ENCODE assay signal across 9 cellular contexts in the genomic region with DNA sequence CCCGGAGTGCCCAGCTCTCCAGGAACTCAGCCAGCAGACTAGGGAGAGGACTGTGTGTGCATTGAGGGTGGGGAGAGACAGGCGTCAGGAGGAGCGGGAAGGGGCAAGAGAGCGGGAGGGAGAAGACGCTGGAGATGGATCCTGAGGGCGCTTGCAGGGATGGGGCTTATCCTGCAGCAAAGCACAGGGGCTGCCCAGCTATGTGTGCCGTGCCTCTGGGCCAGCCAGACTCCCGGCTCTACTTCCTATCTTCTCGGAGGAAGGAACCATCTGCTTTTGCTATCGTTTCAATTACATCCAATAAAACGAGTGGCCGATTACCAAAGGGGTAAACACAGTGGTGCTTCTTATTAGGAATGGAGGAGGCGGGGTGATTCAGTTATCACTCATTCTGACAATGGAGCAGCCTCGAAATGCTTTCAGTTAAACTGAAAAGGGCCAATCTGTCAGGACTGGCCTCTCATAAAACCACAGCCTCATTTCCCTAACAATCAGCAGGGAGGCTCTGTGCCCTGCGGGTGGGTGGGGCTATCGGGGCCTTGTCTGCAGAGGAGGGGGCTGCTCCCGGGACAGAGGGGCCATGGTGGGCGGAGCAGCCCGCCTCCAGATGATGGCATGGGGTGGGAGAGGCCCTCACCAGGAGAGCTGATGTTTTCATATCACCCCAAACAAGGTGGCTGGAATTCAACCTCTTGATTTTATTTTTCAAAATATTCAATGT.
DNase-seq lines count a peak whose midpoint lies in the region; ATAC-seq, FAIRE-seq and TF ChIP-seq lines count a peak whose summit lies in the region.
"Had no signal": no experiment of that assay in that cellular context is flagged by ENCODE, and none has a peak within 500 bp of the region (broad histone marks: within the 10 kb centered on the region; RNA-seq: fewer than 3 reads in every experiment).

No MANE protein-coding gene starts in this region.

- H3K4me1 ChIP-seq in Loucy (ENCODE audit: insufficient read depth, low read length, poor library complexity, severe bottlenecking) (peaks cover 33% of the 10 kb centered on the region), keratinocyte (ENCODE audit: control insufficient read depth, extremely low read depth, insufficient read depth, low read length) (no peaks in the 10 kb centered on the region)

- H3F3A ChIP-seq in Loucy (ENCODE audit: low read depth) = no peaks in the 10 kb centered on the region

- H3K4me2 ChIP-seq in Loucy (ENCODE audit: low read depth, low read length, poor library complexity, severe bottlenecking) (peak overlapping the region; percentile 40), keratinocyte (ENCODE audit: control insufficient read depth, extremely low read depth, insufficient read depth, low read depth, low read length) (no peak overlapping the region)

- dilution Hi-C loops in keratinocyte (cut with MboI; ENCODE audit: extremely low pct_ligation_motif_present, low sequenced_read_pairs) = no loop called here

- no peak for ATAC-seq in GM19023 (IDR thresholded peaks at IDR 0.05; ENCODE audit: unreplicated experiment)

- H4K20me1 ChIP-seq in Loucy (ENCODE audit: insufficient read depth, low read length, poor library complexity, severe bottlenecking) (no peaks in the 10 kb centered on the region), keratinocyte (ENCODE audit: control insufficient read depth, extremely low read depth, insufficient read depth, low read length) (no peaks in the 10 kb centered on the region)

- H3K79me2 ChIP-seq in Loucy (ENCODE audit: insufficient read depth, low read length) (no peaks in the 10 kb centered on the region), keratinocyte (ENCODE audit: control insufficient read depth, insufficient read depth, low read length) (no peaks in the 10 kb centered on the region)

- no peaks in the 10 kb centered on the region for H3K27me3 ChIP-seq in Loucy (ENCODE audit: insufficient read depth, low read length, poor library complexity, severe bottlenecking)
- no peaks in the 10 kb centered on the region for H3K27me3 ChIP-seq in keratinocyte (ENCODE audit: control insufficient read depth, extremely low read depth, insufficient read depth, low read length)

- DNase-seq in COLO829 (ENCODE audit: low spot score) = peak; percentile 68
- no peak for DNase-seq in keratinocyte (ENCODE audit: low read depth, low spot score)
- DNase-seq in RCC 7860 (ENCODE audit: low spot score) = no peak
- DNase-seq in activated CD4-positive, alpha-beta T cell treated with anti-CD3 and anti-CD28 coated beads for 1 hour = no peak
- DNase-seq in NK-92 (lab: John Stamatoyannopoulos, UW; ENCODE audit: unreplicated experiment) = no peak
- DNase-seq: stimulated activated CD4-positive, alpha-beta T cell treated with anti-CD3 and anti-CD28 coated beads, Interleukin-1b, Interleukin-23, amount 100 ng/mL, for 48 hours had no signal

- FAIRE-seq in keratinocyte (lab: Jason Lieb, UNC) (peak; percentile 51), RCC 7860 (lab: Jason Lieb, UNC) (no peak)

- H3K27ac ChIP-seq in VCaP = peak overlapping the region; percentile 40
- no peak overlapping the region for H3K27ac ChIP-seq in keratinocyte (ENCODE audit: control insufficient read depth, insufficient read depth, low read length)

- H3K9ac ChIP-seq in Loucy (ENCODE audit: low read depth, low read length, poor library complexity, severe bottlenecking) = peak overlapping the region; percentile 71
- H3K9ac ChIP-seq in keratinocyte (ENCODE audit: control insufficient read depth, extremely low read depth, insufficient read depth, low read length) = no peak overlapping the region

- H2AFZ ChIP-seq in Loucy (ENCODE audit: low read length) (no peak overlapping the region), keratinocyte (ENCODE audit: control insufficient read depth, low read length) (no peak overlapping the region)

- H3K36me3 ChIP-seq in Loucy (ENCODE audit: insufficient read depth, low read length) (no peaks in the 10 kb centered on the region; the same call in 1 of the 2 replicates), keratinocyte (ENCODE audit: control insufficient read depth in 2 of 2, extremely low read depth in 1 of 2, insufficient read depth in 2 of 2, low read length in 2 of 2) (peaks cover 0 to 4% of the 10 kb centered on the region in 2 experiments)

- no peaks in the 10 kb centered on the region for H3K9me2 ChIP-seq in Loucy (replicated peaks; ENCODE audit: low read depth, low read length)

- no peaks in the 10 kb centered on the region for H3K9me1 ChIP-seq in keratinocyte (ENCODE audit: control insufficient read depth, extremely low read depth, insufficient read depth, low read length)

- TF ChIP-seq CTCF in Loucy (conservative IDR thresholded peaks at IDR 0.05; ENCODE audit: low read length) = no peak
- no peak for TF ChIP-seq CTCF in VCaP (conservative IDR thresholded peaks at IDR 0.05)
- TF ChIP-seq CTCF in keratinocyte (optimal IDR thresholded peaks at IDR 0.05 in 1 of 3, IDR thresholded peaks at IDR 0.05 in 1 of 3, conservative IDR thresholded peaks at IDR 0.05 in 1 of 3; ENCODE audit: extremely low read depth in 1 of 3, insufficient read depth in 2 of 3, low read length in 3 of 3) = no peak

- H3K9me3 ChIP-seq in Loucy (ENCODE audit: insufficient read depth, low read depth, low read length) (no peaks in the 10 kb centered on the region), keratinocyte (ENCODE audit: control insufficient read depth, low read depth, low read length) (no peaks in the 10 kb centered on the region)

- peak overlapping the region; percentile 11 for H3K4me3 ChIP-seq in Loucy (ENCODE audit: low read length, poor library complexity, severe bottlenecking)
- H3K4me3 ChIP-seq in keratinocyte (ENCODE audit: control insufficient read depth in 2 of 3, extremely low read depth in 1 of 3, insufficient read depth in 2 of 3, low read depth in 1 of 3, low read length in 3 of 3) = no peak overlapping the region
